ENCODE assay signal across 19 cellular contexts in genomic region chr10:24417053-24417452, GRCh38.
DNase-seq lines count a peak whose midpoint lies in the region; TF ChIP-seq lines count a peak whose summit lies in the region.
"Had no signal": no experiment of that assay in that cellular context is flagged by ENCODE, and none has a peak within 500 bp of the region (broad histone marks: within the 10 kb centered on the region; RNA-seq: fewer than 3 reads in every experiment).

No MANE protein-coding gene starts in this region.

- no peak overlapping the region for H2AFZ ChIP-seq in SK-N-SH (ENCODE audit: low read depth)

- no peak for TF ChIP-seq EP300 in SK-N-SH (IDR thresholded peaks at IDR 0.05; ENCODE audit: borderline replicate concordance in 1 of 2, low read depth in 1 of 2, low read length in 1 of 2)

- peak overlapping the region; percentile 79 to 82 (median 81) for H3K27ac Mint-ChIP-seq in nephron
- H3K27ac Mint-ChIP-seq: CD4-positive, CD25-positive, alpha-beta regulatory T cell; IgD-negative memory B cell had no signal

- no peak for TF ChIP-seq RAD21 in SK-N-SH (IDR thresholded peaks at IDR 0.05; ENCODE audit: low read length)

- no peak overlapping the region for H3K4me2 ChIP-seq in SK-N-SH
- H3K4me2 ChIP-seq: A549 had no signal

- CTCF ChIA-PET in A673 (lab: Charles Lee) (no interaction called here), SK-N-SH (lab: Yijun Ruan, JAX) (interaction anchor here (1.3 to 1.6 kb wide), 2 partner anchors 85 to 102 kb away, joined by 5 read pairs; no protein-coding TSS in a partner anchor)

- no peaks in the 10 kb centered on the region for H3K27me3 Mint-ChIP-seq in nephron (ENCODE audit: low read depth)

- TF ChIP-seq POLR2A in breast epithelium (IDR thresholded peaks at IDR 0.05): no peak

- H4K20me1 ChIP-seq in SK-N-SH (ENCODE audit: insufficient read depth): no peaks in the 10 kb centered on the region

- H3K4me3 Mint-ChIP-seq in nephron: peak overlapping the region in 1 of 3 experiments; percentile 69
- H3K4me3 Mint-ChIP-seq: CD4-positive, CD25-positive, alpha-beta regulatory T cell; IgD-negative memory B cell had no signal

- no peaks in the 10 kb centered on the region for H3K36me3 ChIP-seq in A673 (ENCODE audit: insufficient read depth, low read length, poor library complexity, severe bottlenecking)
- no peaks in the 10 kb centered on the region for H3K36me3 ChIP-seq in breast epithelium
- no peaks in the 10 kb centered on the region for H3K36me3 ChIP-seq in SK-N-SH (replicated peaks in 1 of 2; ENCODE audit: control insufficient read depth in 1 of 2, insufficient read depth in 2 of 2, low read length in 1 of 2)
- H3K36me3 ChIP-seq: HAP-1 had no signal

- H3K9me3 Mint-ChIP-seq in nephron: no peaks in the 10 kb centered on the region

- DNase-seq in A673 (ENCODE audit: low spot score): peak; percentile 19
- no peak for DNase-seq in breast epithelium (ENCODE audit: low spot score in 2 of 2)
- DNase-seq in superior temporal gyrus (ENCODE audit: extremely low spot score): peak; percentile 58
- DNase-seq in mesenteric fat pad (ENCODE audit: low spot score): no peak
- DNase-seq in NCI-H524 treated with DMSO at 0.1 percent for 48 hours (lab: John Stamatoyannopoulos, UW): no peak
- DNase-seq in SK-N-SH: no peak
- DNase-seq in HCEC 1CT: no peak
- DNase-seq: Calu3; CD4-positive, CD25-positive, alpha-beta regulatory T cell; DMS79; MV-4-11; NCI-H1417 treated with DMSO at 0.1 percent for 48 hours; NCI-H2029 treated with DMSO at 0.1 percent for 48 hours; NCI-H526; OCI-M1 had no signal

- TF ChIP-seq CTCF in A673 (conservative IDR thresholded peaks at IDR 0.05; ENCODE audit: low read depth, low read length): no peak
- no peak for TF ChIP-seq CTCF in breast epithelium (IDR thresholded peaks at IDR 0.05)
- TF ChIP-seq CTCF in nephron (IDR thresholded peaks at IDR 0.05; ENCODE audit: unreplicated experiment in 3 of 3): no peak
- no peak for TF ChIP-seq CTCF in SK-N-SH (IDR thresholded peaks at IDR 0.05)

- H3K27ac ChIP-seq in A673 (ENCODE audit: low read depth, low read length, poor library complexity, severe bottlenecking) (peak overlapping the region; percentile 70), breast epithelium (peak overlapping the region; percentile 53 to 91), SK-N-SH (ENCODE audit: low read depth in 2 of 2, low read length in 1 of 2) (no peak overlapping the region)
- H3K27ac ChIP-seq: A549 had no signal

- 94% methylated on average over 7 of the region's 7 CpGs for WGBS in SK-N-SH (ENCODE audit: low lambda C conversion rate)

- H3K4me1 ChIP-seq in A673 (ENCODE audit: insufficient read depth, low read length, poor library complexity, severe bottlenecking) (peaks cover 31% of the 10 kb centered on the region), breast epithelium (peaks cover 7 to 18% of the 10 kb centered on the region in 2 donors), SK-N-SH (ENCODE audit: control insufficient read depth in 1 of 2, insufficient read depth in 2 of 2, low read depth in 1 of 2, low read length in 1 of 2) (peaks cover 5 to 13% of the 10 kb centered on the region in 2 experiments; a peak in 2 of 4 replicates)
- H3K4me1 ChIP-seq: A549 had no signal

- no peak overlapping the region for H3K9ac ChIP-seq in SK-N-SH

- POLR2A ChIA-PET in A673 (lab: Charles Lee; ENCODE audit: low non-redundant PET): no interaction called here
- POLR2A ChIA-PET in SK-N-SH (lab: Yijun Ruan, JAX): no interaction called here

- intact Hi-C loops in A673 (cut with micrococcal nuclease; ENCODE audit: unreplicated experiment): loop anchor here (5.0 kb wide), 1 partner anchor 45 kb away; no protein-coding TSS in a partner anchor
- intact Hi-C loops in breast epithelium (cut with DNase I; ENCODE audit: low total_unique reads): no loop called here

- H3K4me1 Mint-ChIP-seq in nephron: peaks cover 32% of the 10 kb centered on the region
- H3K4me1 Mint-ChIP-seq: CD4-positive, CD25-positive, alpha-beta regulatory T cell; IgD-negative memory B cell had no signal

- H3F3A ChIP-seq in SK-N-SH (replicated peaks; ENCODE audit: insufficient read depth): no peaks in the 10 kb centered on the region

- H3K9me3 ChIP-seq in A673 (ENCODE audit: low read depth, low read length, poor library complexity, severe bottlenecking) (peaks cover 5% of the 10 kb centered on the region), breast epithelium (peaks cover 0 to 3% of the 10 kb centered on the region in 2 donors), SK-N-SH (no peaks in the 10 kb centered on the region)
- H3K9me3 ChIP-seq: A549, HAP-1 had no signal

- H3K36me3 Mint-ChIP-seq in nephron (ENCODE audit: low read depth): peaks cover 17% of the 10 kb centered on the region
- H3K36me3 Mint-ChIP-seq: CD4-positive, CD25-positive, alpha-beta regulatory T cell; IgD-negative memory B cell had no signal

- no peaks in the 10 kb centered on the region for H3K79me2 ChIP-seq in SK-N-SH (ENCODE audit: insufficient read depth)

- H3K27me3 ChIP-seq in A673 (replicated peaks; ENCODE audit: insufficient read depth, low read depth, low read length, poor library complexity) (no peaks in the 10 kb centered on the region), breast epithelium (no peaks in the 10 kb centered on the region), SK-N-SH (ENCODE audit: insufficient read depth) (no peaks in the 10 kb centered on the region)

- no peaks in the 10 kb centered on the region for H3K9me2 ChIP-seq in SK-N-SH

- H3K4me3 ChIP-seq in A673 (ENCODE audit: low read depth, low read length, poor library complexity, severe bottlenecking) (no peak overlapping the region), breast epithelium (no peak overlapping the region), SK-N-SH (ENCODE audit: low read depth in 2 of 2, low read length in 1 of 2) (no peak overlapping the region)
- H3K4me3 ChIP-seq: A549, HAP-1 had no signal

- BruUV-seq in A673 (replicated peaks; lab: Mats Ljungman, UMichigan): no TSS peak

TF ChIP-seq in SK-N-SH, 30 proteins besides CTCF, POLR2A, EP300 and RAD21 (continues in another document):
- TF ChIP-seq PBX3 (IDR thresholded peaks at IDR 0.05) (no peak), USF1 (IDR thresholded peaks at IDR 0.05; ENCODE audit: borderline replicate concordance, low read depth) (no peak), RCOR1 (IDR thresholded peaks at IDR 0.05; ENCODE audit: low read length) (no peak), MXI1 (IDR thresholded peaks at IDR 0.05; ENCODE audit: low read depth, low read length) (no peak), ZBTB33 (IDR thresholded peaks at IDR 0.05; ENCODE audit: borderline replicate concordance, low read depth) (no peak), MEF2A (IDR thresholded peaks at IDR 0.05; ENCODE audit: borderline replicate concordance, low read depth) (no peak), GABPA (IDR thresholded peaks at IDR 0.05; ENCODE audit: low read depth) (no peak), USF2 (IDR thresholded peaks at IDR 0.05; ENCODE audit: borderline replicate concordance, low read depth, low read length) (no peak), FOXJ3 (CRISPR knock-in tag; IDR thresholded peaks at IDR 0.05) (no peak), NFIC (IDR thresholded peaks at IDR 0.05; ENCODE audit: borderline replicate concordance) (no peak), TEAD4 (IDR thresholded peaks at IDR 0.05; ENCODE audit: borderline replicate concordance, insufficient read depth) (no peak), RXRA (IDR thresholded peaks at IDR 0.05; ENCODE audit: borderline replicate concordance, low read depth) (no peak), MAX (IDR thresholded peaks at IDR 0.05; ENCODE audit: low read depth) (no peak), GATA2 (CRISPR knock-in tag; IDR thresholded peaks at IDR 0.05) (no peak), ELF1 (IDR thresholded peaks at IDR 0.05) (no peak)

Comparison
In these comparisons a context has a peak if more than half of its experiments do, and no peak if none do; other contexts are left out.
1. DNase-seq: peak in A673 (single experiment) and superior temporal gyrus (single experiment); none in breast epithelium (0 of 2), mesenteric fat pad (single experiment), NCI-H524 treated with DMSO at 0.1 percent for 48 hours (single experiment), SK-N-SH (single experiment) and HCEC 1CT (single experiment).
2. H3K27ac ChIP-seq: peak in A673 (single experiment) and breast epithelium (2 of 2); none in SK-N-SH (0 of 2).